Comparison of ENCODE assay signal across 9 cellular contexts in genomic region chr2:98468621-98469236, GRCh38. TPM values are rescaled to one million over a fixed set of nuclear protein-coding genes. Genes with fewer than 3 reads are reported as not detected.
A peak's percentile ranks its signal among the peaks of the same experiment; 100 is the strongest.
DNase-seq lines count a peak whose midpoint lies in the region; ATAC-seq, FAIRE-seq and TF ChIP-seq lines count a peak whose summit lies in the region.
"Had no signal": no experiment of that assay in that cellular context is flagged by ENCODE, and none has a peak within 500 bp of the region (broad histone marks: within the 10 kb centered on the region; RNA-seq: fewer than 3 reads in every experiment).

No MANE protein-coding gene starts in this region.

- H3K9me3 ChIP-seq in OCI-LY3 (ENCODE audit: insufficient read depth, low read length) (no peaks in the 10 kb centered on the region), heart right ventricle (no peaks in the 10 kb centered on the region)

- TF ChIP-seq CTCF in OCI-LY3 (IDR thresholded peaks at IDR 0.05; ENCODE audit: low read depth, low read length) (no peak), fibroblast of pulmonary artery (IDR thresholded peaks at IDR 0.05; ENCODE audit: low read length, missing control alignments) (no peak), heart right ventricle (IDR thresholded peaks at IDR 0.05) (no peak)

- H3K4me3 ChIP-seq in OCI-LY3 (ENCODE audit: low read length) (no peak overlapping the region), fibroblast of pulmonary artery (replicated peaks; ENCODE audit: low read depth, low read length) (no peak overlapping the region), heart right ventricle (no peak overlapping the region)

- peaks cover 13% of the 10 kb centered on the region for H4K20me1 ChIP-seq in OCI-LY3 (ENCODE audit: insufficient read depth, low read length)

- no peak overlapping the region for H3K9ac ChIP-seq in OCI-LY3 (ENCODE audit: low read length)

- ATAC-seq in GM21825 (IDR thresholded peaks at IDR 0.05; ENCODE audit: unreplicated experiment), result peak; percentile 33
- ATAC-seq in heart right ventricle, result no peak

- FAIRE-seq in GM12891 (lab: Jason Lieb, UNC), result peak; percentile 96

- no peaks in the 10 kb centered on the region for H3K27me3 ChIP-seq in OCI-LY3 (ENCODE audit: low read depth, low read length)
- no peaks in the 10 kb centered on the region for H3K27me3 ChIP-seq in heart right ventricle

- DNase-seq in GM12891 (ENCODE audit: insufficient read length, low spot score) (no peak), fibroblast of pulmonary artery (ENCODE audit: low read depth) (peak; percentile 39), iPS-NIHi7 (ENCODE audit: extremely low spot score) (no peak), DMS153 treated with DMSO at 0.1 percent for 48 hours (lab: John Stamatoyannopoulos, UW; ENCODE audit: unreplicated experiment) (no peak), heart right ventricle (no peak), C1 segment of cervical spinal cord (lab: John Stamatoyannopoulos, UW) (no peak)
- DNase-seq: NCI-H1417 had no signal

- 92 to 98% methylated on average over 5 of the region's 5 CpGs for WGBS in heart right ventricle, 2 donors

- intact Hi-C loops in heart right ventricle (cut with DNase I), result no loop called here

- H3K79me2 ChIP-seq in OCI-LY3 (ENCODE audit: low read length), result peaks cover 57% of the 10 kb centered on the region

- 0 out of 2 replicates have a peak overlapping the region, but pooled peaks have one; percentile 7 for H3K4me2 ChIP-seq in OCI-LY3 (ENCODE audit: low read length)

- TF ChIP-seq POLR2A in GM12891 (IDR thresholded peaks at IDR 0.05; ENCODE audit: low read depth, low read length), result no peak

- no peak overlapping the region for H3K27ac ChIP-seq in OCI-LY3 (ENCODE audit: low read length)
- peak overlapping the region in 1 of 10 donors; percentile 89 for H3K27ac ChIP-seq in heart right ventricle

- H3K4me1 ChIP-seq in OCI-LY3 (ENCODE audit: low read length) (peaks cover 47% of the 10 kb centered on the region), heart right ventricle (peaks cover 21 to 93% (median 53%) of the 10 kb centered on the region in 9 donors)

- H3K36me3 ChIP-seq in OCI-LY3 (replicated peaks; ENCODE audit: low read depth, low read length), result peaks cover 5% of the 10 kb centered on the region
- H3K36me3 ChIP-seq in heart right ventricle, result peaks cover 0 to 5% (median 0%) of the 10 kb centered on the region in 9 donors

- no peak overlapping the region for H2AFZ ChIP-seq in OCI-LY3 (ENCODE audit: low read depth, low read length)

TF ChIP-seq in GM12891, 5 proteins besides CTCF, POLR2A, EP300 and RAD21:
- TF ChIP-seq SPI1 (IDR thresholded peaks at IDR 0.05; ENCODE audit: low read depth, low read length) (peak; percentile 51), PAX5 (IDR thresholded peaks at IDR 0.05; ENCODE audit: insufficient read depth, low read length, severe bottlenecking) (no peak), POU2F2 (IDR thresholded peaks at IDR 0.05; ENCODE audit: low read depth, low read length) (peak; percentile 83), TAF1 (IDR thresholded peaks at IDR 0.05; ENCODE audit: low read depth, low read length) (peak; percentile 49; the same call in 1 of the 2 replicates)

RNA-seq across cellular contexts. Expression of gene INPP4A, which starts 24.1 kb away (rescaled TPM):
- polyA plus RNA-seq in GM12891 (2012; ENCODE audit: low read depth, missing spikeins), result 16.5 TPM
- 10 to 100 TPM; 15.8 to 31.2 (median 22.0) TPM for total RNA-seq in heart right ventricle
- polyA plus RNA-seq in heart right ventricle, result 1 to 10 TPM; 3.8 to 7.5 TPM
